ENCODE assay signal across 14 cellular contexts in genomic region chr17:46129302-46129701, GRCh38.
A peak's percentile ranks its signal among the peaks of the same experiment; 100 is the strongest.
DNase-seq lines count a peak whose midpoint lies in the region; ATAC-seq and TF ChIP-seq lines count a peak whose summit lies in the region.
"Had no signal": no experiment of that assay in that cellular context is flagged by ENCODE, and none has a peak within 500 bp of the region (broad histone marks: within the 10 kb centered on the region; RNA-seq: fewer than 3 reads in every experiment).

No MANE protein-coding gene starts in this region.

- H3K18ac ChIP-seq in neuronal stem cell (ENCODE audit: low read length) (no peak overlapping the region), mesendoderm (ENCODE audit: low read length) (no peak overlapping the region)

- H2BK5ac ChIP-seq in neuronal stem cell (ENCODE audit: low read length) (no peak overlapping the region), mesendoderm (ENCODE audit: low read length) (no peak overlapping the region)

- peaks cover 80% of the 10 kb centered on the region for H3K4me1 ChIP-seq in CD8-positive, alpha-beta T cell (ENCODE audit: insufficient read depth, low read length)
- H3K4me1 ChIP-seq in naive thymus-derived CD4-positive, alpha-beta T cell (ENCODE audit: control insufficient read depth in 2 of 2, insufficient read depth in 2 of 2, low read length in 2 of 2) = peaks cover 51 to 57% of the 10 kb centered on the region in 2 donors
- peaks cover 6 to 15% of the 10 kb centered on the region in 2 donors for H3K4me1 ChIP-seq in neuronal stem cell (ENCODE audit: control insufficient read depth in 2 of 2, insufficient read depth in 1 of 2, low read depth in 1 of 2, low read length in 2 of 2)
- peaks cover 11% of the 10 kb centered on the region for H3K4me1 ChIP-seq in mesendoderm (ENCODE audit: control insufficient read depth, low read depth, low read length)
- H3K4me1 ChIP-seq: Caco-2 had no signal

- intact Hi-C loops in CD4-positive, alpha-beta T cell (cut with DNase I, micrococcal nuclease) = loop anchor here in 1 of 2 experiments (10.0 kb wide), 1 partner anchor 65 kb away; no protein-coding TSS in a partner anchor
- intact Hi-C loops in CD8-positive, alpha-beta T cell (cut with DNase I, micrococcal nuclease) = loop anchor here in 1 of 2 experiments (5.0 kb wide), 1 partner anchor 33 kb away; no protein-coding TSS in a partner anchor
- intact Hi-C loops in naive thymus-derived CD4-positive, alpha-beta T cell (cut with micrococcal nuclease) = no loop called here

- H2BK120ac ChIP-seq in neuronal stem cell (ENCODE audit: low read depth, low read length) = no peak overlapping the region
- no peak overlapping the region for H2BK120ac ChIP-seq in mesendoderm (ENCODE audit: low read depth, low read length)

- no peak overlapping the region for H3K23ac ChIP-seq in neuronal stem cell (ENCODE audit: low read depth, low read length, poor library complexity)
- H3K23ac ChIP-seq in mesendoderm (ENCODE audit: low read length) = no peak overlapping the region

- H3K9ac ChIP-seq in neuronal stem cell (ENCODE audit: low read depth, low read length, poor library complexity) (no peak overlapping the region), mesendoderm (ENCODE audit: low read length) (no peak overlapping the region)

- no peak overlapping the region for H4K5ac ChIP-seq in mesendoderm (ENCODE audit: low read length)

- H3K27ac Mint-ChIP-seq in CD4-positive, alpha-beta T cell = peak overlapping the region; percentile 31
- H3K27ac Mint-ChIP-seq in CD8-positive, alpha-beta T cell = peak overlapping the region; percentile 39
- no peak overlapping the region for H3K27ac Mint-ChIP-seq in activated T-helper 17 cell treated with anti-CD3 and anti-CD28 coated beads, Interleukin-2, amount 50 U/mL, for 72 hours
- peak overlapping the region in 7 of 9 donors; percentile 28 to 82 (median 50) for H3K27ac Mint-ChIP-seq in naive thymus-derived CD4-positive, alpha-beta T cell

- H3K36me3 ChIP-seq in CD8-positive, alpha-beta T cell (ENCODE audit: insufficient read depth, low read length) = no peaks in the 10 kb centered on the region
- H3K36me3 ChIP-seq in naive thymus-derived CD4-positive, alpha-beta T cell (ENCODE audit: control insufficient read depth in 2 of 3, insufficient read depth in 3 of 3, low read length in 3 of 3) = peaks cover 0 to 3% (median 0%) of the 10 kb centered on the region in 3 experiments
- H3K36me3 ChIP-seq in neuronal stem cell (replicated peaks in 1 of 2; ENCODE audit: control insufficient read depth in 2 of 2, insufficient read depth in 2 of 2, low read length in 2 of 2) = peaks cover 0 to 40% of the 10 kb centered on the region in 2 donors
- no peaks in the 10 kb centered on the region for H3K36me3 ChIP-seq in mesendoderm (ENCODE audit: control insufficient read depth, insufficient read depth, low read length)
- H3K36me3 ChIP-seq: HAP-1 had no signal

- H3K79me1 ChIP-seq in neuronal stem cell (ENCODE audit: low read depth, low read length) (peaks cover 5% of the 10 kb centered on the region), mesendoderm (ENCODE audit: low read length) (peaks cover 24% of the 10 kb centered on the region)

- H3K4me3 Mint-ChIP-seq in CD4-positive, alpha-beta T cell = peak overlapping the region; percentile 14
- H3K4me3 Mint-ChIP-seq in CD8-positive, alpha-beta T cell = no peak overlapping the region
- peak overlapping the region; percentile 1 for H3K4me3 Mint-ChIP-seq in activated T-helper 17 cell treated with anti-CD3 and anti-CD28 coated beads, Interleukin-2, amount 50 U/mL, for 72 hours
- peak overlapping the region in 7 of 10 donors; percentile 18 to 76 (median 40) for H3K4me3 Mint-ChIP-seq in naive thymus-derived CD4-positive, alpha-beta T cell

- H3K79me2 ChIP-seq in mesendoderm (ENCODE audit: control insufficient read depth, insufficient read depth, low read length) = peaks cover 94% of the 10 kb centered on the region

- no peak overlapping the region for H2BK12ac ChIP-seq in neuronal stem cell (ENCODE audit: low read length)

- POLR2A ChIA-PET in CD4-positive, alpha-beta T cell (lab: Charles Lee) = no interaction called here
- POLR2A ChIA-PET in CD8-positive, alpha-beta T cell (lab: Charles Lee) = interaction anchor here (0.5 kb wide), 1 partner anchor 18 kb away, joined by 3 read pairs; no protein-coding TSS in a partner anchor
- POLR2A ChIA-PET in naive thymus-derived CD4-positive, alpha-beta T cell (lab: Charles Lee) = interaction anchor here (0.7 to 0.8 kb wide), 2 partner anchors 64 to 73 kb away, joined by 3 read pairs; no protein-coding TSS in a partner anchor

- CTCF ChIA-PET in CD4-positive, alpha-beta T cell (lab: Charles Lee) = interaction anchor here (1.7 kb wide), 1 partner anchor 14 kb away, joined by 4 read pairs; no protein-coding TSS in a partner anchor
- CTCF ChIA-PET in CD8-positive, alpha-beta T cell (lab: Charles Lee) = interaction anchor here (1.2 kb wide), 1 partner anchor 84 kb away, joined by 3 read pairs; no protein-coding TSS in a partner anchor
- CTCF ChIA-PET in naive thymus-derived CD4-positive, alpha-beta T cell (lab: Charles Lee) = no interaction called here

- H2AFZ ChIP-seq in neuronal stem cell (ENCODE audit: low read length) = no peak overlapping the region

- peaks cover 95% of the 10 kb centered on the region for H3K4me1 Mint-ChIP-seq in CD4-positive, alpha-beta T cell (ENCODE audit: low read depth)
- peaks cover 91% of the 10 kb centered on the region for H3K4me1 Mint-ChIP-seq in CD8-positive, alpha-beta T cell (ENCODE audit: low read depth)
- peaks cover 79% of the 10 kb centered on the region for H3K4me1 Mint-ChIP-seq in activated T-helper 17 cell treated with anti-CD3 and anti-CD28 coated beads, Interleukin-2, amount 50 U/mL, for 72 hours
- H3K4me1 Mint-ChIP-seq in naive thymus-derived CD4-positive, alpha-beta T cell = peaks cover 61 to 97% (median 93%) of the 10 kb centered on the region in 7 donors

- no peak overlapping the region for H3K14ac ChIP-seq in neuronal stem cell (ENCODE audit: low read length)

- TF ChIP-seq CTCF in CD4-positive, alpha-beta T cell (IDR thresholded peaks at IDR 0.05) = no peak
- TF ChIP-seq CTCF in CD8-positive, alpha-beta T cell (IDR thresholded peaks at IDR 0.05) = no peak

- H3K9me3 Mint-ChIP-seq in CD4-positive, alpha-beta T cell = no peaks in the 10 kb centered on the region
- H3K9me3 Mint-ChIP-seq in CD8-positive, alpha-beta T cell = no peaks in the 10 kb centered on the region
- peaks cover 3% of the 10 kb centered on the region for H3K9me3 Mint-ChIP-seq in activated T-helper 17 cell treated with anti-CD3 and anti-CD28 coated beads, Interleukin-2, amount 50 U/mL, for 72 hours
- peaks cover 0 to 3% (median 0%) of the 10 kb centered on the region in 11 donors for H3K9me3 Mint-ChIP-seq in naive thymus-derived CD4-positive, alpha-beta T cell

- H3K4me2 ChIP-seq in neuronal stem cell (ENCODE audit: insufficient read depth, low read length, poor library complexity, severe bottlenecking) (no peak overlapping the region), mesendoderm (ENCODE audit: low read length) (no peak overlapping the region)

- no peaks in the 10 kb centered on the region for H3K27me3 ChIP-seq in CD4-positive, alpha-beta T cell (ENCODE audit: control insufficient read depth, insufficient read depth, low read length)
- H3K27me3 ChIP-seq in CD8-positive, alpha-beta T cell (ENCODE audit: insufficient read depth, low read length) = no peaks in the 10 kb centered on the region
- no peaks in the 10 kb centered on the region for H3K27me3 ChIP-seq in naive thymus-derived CD4-positive, alpha-beta T cell (ENCODE audit: control insufficient read depth in 2 of 2, insufficient read depth in 2 of 2, low read length in 2 of 2)
- H3K27me3 ChIP-seq in neuronal stem cell (ENCODE audit: control insufficient read depth in 3 of 3, insufficient read depth in 3 of 3, low read depth in 1 of 3, low read length in 3 of 3) = no peaks in the 10 kb centered on the region
- H3K27me3 ChIP-seq in mesendoderm (ENCODE audit: insufficient read depth, low read length, poor library complexity) = no peaks in the 10 kb centered on the region

- H2AK5ac ChIP-seq in neuronal stem cell (ENCODE audit: low read depth, low read length) = no peak overlapping the region
- no peak overlapping the region for H2AK5ac ChIP-seq in mesendoderm (ENCODE audit: low read length)

- no peak for ATAC-seq in CD4-positive, alpha-beta T cell (ENCODE audit: poor library complexity)
- no peak for ATAC-seq in CD8-positive, alpha-beta T cell
- no peak for ATAC-seq in activated T-helper 17 cell treated with anti-CD3 and anti-CD28 coated beads, Interleukin-2, amount 50 U/mL, for 72 hours (replicated peaks)
- no peak for ATAC-seq in naive thymus-derived CD4-positive, alpha-beta T cell
- ATAC-seq: Panc1 had no signal

- no CpG with 5 or more reads among the region's 2 CpGs for WGBS in neuronal stem cell (ENCODE audit: extremely low coverage in 2 of 2, insufficient read length in 2 of 2, insufficient replicate concordance in 1 of 2), 2 donors
- no CpG with 5 or more reads among the region's 2 CpGs for WGBS in mesendoderm (ENCODE audit: extremely low coverage, insufficient coverage, low lambda C conversion rate)

- H2BK15ac ChIP-seq in neuronal stem cell (ENCODE audit: low read length) (no peak overlapping the region), mesendoderm (replicated peaks; ENCODE audit: low read depth) (no peak overlapping the region)

- no peak overlapping the region for H3K27ac ChIP-seq in CD4-positive, alpha-beta T cell (ENCODE audit: low read depth, low read length)
- H3K27ac ChIP-seq in CD8-positive, alpha-beta T cell (ENCODE audit: low read depth, low read length) = no peak overlapping the region
- no peak overlapping the region for H3K27ac ChIP-seq in naive thymus-derived CD4-positive, alpha-beta T cell (ENCODE audit: low read depth, low read length)
- no peak overlapping the region for H3K27ac ChIP-seq in neuronal stem cell (replicated peaks; ENCODE audit: low read length)
- H3K27ac ChIP-seq in mesendoderm (ENCODE audit: low read depth, low read length) = no peak overlapping the region

- H3K27me3 Mint-ChIP-seq in CD4-positive, alpha-beta T cell = no peaks in the 10 kb centered on the region
- H3K27me3 Mint-ChIP-seq in CD8-positive, alpha-beta T cell (ENCODE audit: low read depth) = no peaks in the 10 kb centered on the region
- H3K27me3 Mint-ChIP-seq in activated T-helper 17 cell treated with anti-CD3 and anti-CD28 coated beads, Interleukin-2, amount 50 U/mL, for 72 hours = no peaks in the 10 kb centered on the region
- no peaks in the 10 kb centered on the region for H3K27me3 Mint-ChIP-seq in naive thymus-derived CD4-positive, alpha-beta T cell

- H3K9me3 ChIP-seq in CD4-positive, alpha-beta T cell (ENCODE audit: control insufficient read depth, low read length) = no peaks in the 10 kb centered on the region
- H3K9me3 ChIP-seq in CD8-positive, alpha-beta T cell (ENCODE audit: low read length) = no peaks in the 10 kb centered on the region
- H3K9me3 ChIP-seq in naive thymus-derived CD4-positive, alpha-beta T cell (ENCODE audit: control insufficient read depth in 2 of 3, low read length in 3 of 3) = no peaks in the 10 kb centered on the region
- peaks cover 0 to 8% of the 10 kb centered on the region in 2 donors for H3K9me3 ChIP-seq in neuronal stem cell (replicated peaks in 1 of 2; ENCODE audit: control insufficient read depth in 2 of 2, insufficient read depth in 1 of 2, low read depth in 1 of 2, low read length in 2 of 2)
- H3K9me3 ChIP-seq: Caco-2, HAP-1 had no signal

- no peak for DNase-seq in CD4-positive, alpha-beta T cell
- DNase-seq in CD8-positive, alpha-beta T cell = no peak
- DNase-seq in naive thymus-derived CD4-positive, alpha-beta T cell = no peak
- DNase-seq in neuronal stem cell (ENCODE audit: low spot score) (no peak), anterior cingulate cortex (lab: John Stamatoyannopoulos, UW) (no peak), mesendoderm (no peak)
- DNase-seq: Caco-2, IMR-90, NCI-H1930, NCI-H2171 treated with DMSO at 0.1 percent for 48 hours, Right ventricle myocardium superior had no signal

- H3K4me3 ChIP-seq in CD8-positive, alpha-beta T cell (ENCODE audit: low read depth, low read length) = no peak overlapping the region
- no peak overlapping the region for H3K4me3 ChIP-seq in naive thymus-derived CD4-positive, alpha-beta T cell (ENCODE audit: low read length)
- H3K4me3 ChIP-seq in neuronal stem cell (ENCODE audit: low read length in 2 of 2) (no peak overlapping the region), mesendoderm (ENCODE audit: low read length) (no peak overlapping the region)
- H3K4me3 ChIP-seq: HAP-1 had no signal

- no peak overlapping the region for H4K91ac ChIP-seq in neuronal stem cell (ENCODE audit: low read depth, low read length, poor library complexity)

- H4K8ac ChIP-seq in neuronal stem cell (ENCODE audit: low read depth, low read length) = no peak overlapping the region
- H4K8ac ChIP-seq in mesendoderm (ENCODE audit: low read depth, low read length) = no peak overlapping the region

- no peak overlapping the region for H3K4ac ChIP-seq in neuronal stem cell (ENCODE audit: low read length)
- no peak overlapping the region for H3K4ac ChIP-seq in mesendoderm (ENCODE audit: low read depth, low read length)

- H3K36me3 Mint-ChIP-seq in CD4-positive, alpha-beta T cell (ENCODE audit: low read depth) = peaks cover 11% of the 10 kb centered on the region
- peaks cover 17% of the 10 kb centered on the region for H3K36me3 Mint-ChIP-seq in CD8-positive, alpha-beta T cell
- peaks cover 49% of the 10 kb centered on the region for H3K36me3 Mint-ChIP-seq in activated T-helper 17 cell treated with anti-CD3 and anti-CD28 coated beads, Interleukin-2, amount 50 U/mL, for 72 hours (ENCODE audit: low read depth)
- peaks cover 6 to 35% (median 15%) of the 10 kb centered on the region in 5 donors for H3K36me3 Mint-ChIP-seq in naive thymus-derived CD4-positive, alpha-beta T cell

- H3K56ac ChIP-seq in mesendoderm (ENCODE audit: low read length) = no peak overlapping the region
